In genomic region chr14:99211410-99211809, GRCh38 we compare ENCODE assay signal across 1 cellular context.
TF ChIP-seq lines count a peak whose summit lies in the region.

No MANE protein-coding gene starts in this region.

TF ChIP-seq in H1, 55 proteins besides CTCF, POLR2A, EP300 and RAD21:
- no peak for TF ChIP-seq RFX5 (IDR thresholded peaks at IDR 0.05; ENCODE audit: borderline replicate concordance, low read depth, low read length)
